Comparison of ENCODE assay signal across 5 cellular contexts in genomic region chr5:63495225-63495624, GRCh38.
"Had no signal": no experiment of that assay in that cellular context is flagged by ENCODE, and none has a peak within 500 bp of the region (broad histone marks: within the 10 kb centered on the region; RNA-seq: fewer than 3 reads in every experiment).

No MANE protein-coding gene starts in this region.

- DNase-seq: GOT3, H9, HCEC 1CT, IMR-90 had no signal

- H3K9me3 Mint-ChIP-seq: H9 had no signal

- H3K4me3 Mint-ChIP-seq: H9 had no signal

- ATAC-seq: K562 had no signal

- H3K4me3 ChIP-seq: K562 had no signal
